ENCODE assay signal across 8 cellular contexts in genomic region chr15:31435256-31435781, GRCh38.
A peak's percentile ranks its signal among the peaks of the same experiment; 100 is the strongest.
DNase-seq lines count a peak whose midpoint lies in the region; ATAC-seq and TF ChIP-seq lines count a peak whose summit lies in the region.

No MANE protein-coding gene starts in this region.

- intact Hi-C loops in left colon (cut with DNase I, micrococcal nuclease), result no loop called here

- H3K36me3 Mint-ChIP-seq in WTC11, result no peaks in the 10 kb centered on the region
- H3K36me3 Mint-ChIP-seq in central memory CD8-positive, alpha-beta T cell (ENCODE audit: insufficient read depth), result peaks cover 10% of the 10 kb centered on the region

- H3K27ac Mint-ChIP-seq in WTC11, result no peak overlapping the region
- peak overlapping the region; percentile 99 for H3K27ac Mint-ChIP-seq in central memory CD8-positive, alpha-beta T cell (ENCODE audit: low read depth)

- H3K4me3 Mint-ChIP-seq in WTC11, result no peak overlapping the region
- peak overlapping the region; percentile 85 for H3K4me3 Mint-ChIP-seq in central memory CD8-positive, alpha-beta T cell

- POLR2A ChIA-PET in WTC11 (lab: Charles Lee), result interaction anchor here (0.8 kb wide), 2 partner anchors 70 to 109 kb away, joined by 3 to 5 read pairs; partner anchors contain the start of gene KLF13

- no peaks in the 10 kb centered on the region for H3K9me3 Mint-ChIP-seq in WTC11
- no peaks in the 10 kb centered on the region for H3K9me3 Mint-ChIP-seq in central memory CD8-positive, alpha-beta T cell

- ATAC-seq in HG02623 (IDR thresholded peaks at IDR 0.05; ENCODE audit: unreplicated experiment) (peak; percentile 47), WTC11 (peak; percentile 87), left colon (peak; percentile 75)
- ATAC-seq in central memory CD8-positive, alpha-beta T cell (replicated peaks; ENCODE audit: extremely low read depth, poor library complexity, severe bottlenecking), result peak; percentile 82

- H3K4me1 Mint-ChIP-seq in WTC11, result peaks cover 18% of the 10 kb centered on the region
- peaks cover 71% of the 10 kb centered on the region for H3K4me1 Mint-ChIP-seq in central memory CD8-positive, alpha-beta T cell

- peaks cover 7% of the 10 kb centered on the region for H3K27me3 Mint-ChIP-seq in WTC11 (ENCODE audit: low read depth)
- H3K27me3 Mint-ChIP-seq in central memory CD8-positive, alpha-beta T cell, result no peaks in the 10 kb centered on the region

- peak; percentile 13 for DNase-seq in NCI-H1417 treated with DMSO at 0.1 percent for 48 hours (lab: John Stamatoyannopoulos, UW)
- peak; percentile 82 for DNase-seq in WTC11 (ENCODE audit: low spot score)
- DNase-seq in central memory CD8-positive, alpha-beta T cell (ENCODE audit: low spot score in 2 of 2), result peak; percentile 57 to 84
- peak; percentile 78 to 89 for DNase-seq in left colon
- DNase-seq in stimulated activated CD4-positive, alpha-beta T cell treated with anti-CD3 and anti-CD28 coated beads, Interleukin-1b, Interleukin-23, amount 100 ng/mL, for 4 hours (ENCODE audit: low read depth in 2 of 2), result peak; percentile 60 to 69
- no peak for DNase-seq in HK-2 (ENCODE audit: unreplicated experiment)

- CTCF ChIA-PET in WTC11 (lab: Charles Lee), result interaction anchor here (0.5 to 3.5 kb wide), 57 partner anchors 9 to 652 kb away, joined by 3 to 66 read pairs (median 5); partner anchors contain the start of gene KLF13

- TF ChIP-seq CTCF in GM12874 (IDR thresholded peaks at IDR 0.05; ENCODE audit: insufficient read depth, low read depth, low read length), result peak; percentile 78
- 0 out of 2 replicates have a peak, but pooled peaks have one; percentile 27 for TF ChIP-seq CTCF in WTC11 (IDR thresholded peaks at IDR 0.05)

TF ChIP-seq in WTC11, 78 proteins besides CTCF, POLR2A, EP300 and RAD21:
- peak; percentile 67 for TF ChIP-seq PRDM15 (CRISPR knock-in tag; IDR thresholded peaks at IDR 0.05)
- TF ChIP-seq MYBL2 (CRISPR knock-in tag; IDR thresholded peaks at IDR 0.05), result no peak
- TF ChIP-seq ESRRA (CRISPR knock-in tag; IDR thresholded peaks at IDR 0.05; ENCODE audit: borderline replicate concordance), result peak; percentile 69; the same call in 1 of the 2 replicates
- TF ChIP-seq MAX (CRISPR knock-in tag; IDR thresholded peaks at IDR 0.05), result 0 out of 2 replicates have a peak, but pooled peaks have one; percentile 7
